ENCODE assay signal across 17 cellular contexts in the genomic region with DNA sequence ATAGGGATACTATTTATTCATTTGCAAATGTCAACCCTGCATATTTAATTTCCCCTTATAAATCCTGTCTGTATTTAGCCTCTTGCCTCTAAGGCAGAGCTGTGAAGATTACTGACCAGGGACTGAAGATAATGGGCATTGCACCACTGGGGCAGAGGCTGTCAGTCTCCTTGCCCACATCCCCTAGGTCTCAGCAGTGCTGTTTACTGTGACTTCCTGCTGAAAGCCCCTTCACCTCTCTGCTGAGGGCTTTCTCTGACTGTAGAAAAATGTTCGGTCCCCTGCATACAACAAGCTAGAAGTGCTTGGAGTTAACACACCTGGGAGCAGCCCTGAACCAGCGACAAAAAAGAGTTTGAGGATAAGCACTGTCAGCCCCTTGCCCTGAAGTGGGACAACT. TPM values are rescaled to one million over a fixed set of nuclear protein-coding genes. Genes with fewer than 3 reads are reported as not detected.
DNase-seq lines count a peak whose midpoint lies in the region; ATAC-seq and TF ChIP-seq lines count a peak whose summit lies in the region.
"Had no signal": no experiment of that assay in that cellular context is flagged by ENCODE, and none has a peak within 500 bp of the region (broad histone marks: within the 10 kb centered on the region; RNA-seq: fewer than 3 reads in every experiment).

No MANE protein-coding gene starts in this region.

- H3K36me3 Mint-ChIP-seq in natural killer cell treated with Interleukin-12 subunit alpha and Interleukin-12 subunit beta and Interleukin-15 and Interleukin-18, amount 100 ng/mL, for 72 hours = no peaks in the 10 kb centered on the region
- H3K36me3 Mint-ChIP-seq in activated CD8-positive, alpha-beta T cell treated with anti-CD3 and anti-CD28 coated beads for 36 hours (ENCODE audit: low read depth) = no peaks in the 10 kb centered on the region
- H3K36me3 Mint-ChIP-seq in activated T-helper 2 cell treated with anti-CD3 and anti-CD28 coated beads, Interferon-gamma antibody, Interleukin-2, Interleukin-4, amounts not matched to agents 10 μg/mL and 5 μg/mL and 100 μg/mL, durations not matched to agents 14 hours and 24 hours and 36 hours (ENCODE audit: low read depth) = no peaks in the 10 kb centered on the region
- H3K36me3 Mint-ChIP-seq: CD8-positive, alpha-beta memory T cell had no signal

- H3K27me3 ChIP-seq in DND-41 (ENCODE audit: insufficient read depth, low read length, poor library complexity) = peaks cover 3% of the 10 kb centered on the region
- H3K27me3 ChIP-seq in duodenal mucosa (ENCODE audit: control insufficient read depth in 1 of 2, insufficient read depth in 2 of 2, low read length in 2 of 2) = no peaks in the 10 kb centered on the region
- H3K27me3 ChIP-seq: BE2C had no signal

- no peak overlapping the region for H3K4me2 ChIP-seq in DND-41 (ENCODE audit: insufficient read depth, low read length)
- H3K4me2 ChIP-seq: A549 had no signal

- H3K4me3 ChIP-seq in DND-41 (ENCODE audit: low read depth in 1 of 2, low read length in 2 of 2) (no peak overlapping the region), duodenal mucosa (ENCODE audit: low read depth in 1 of 2, low read length in 2 of 2) (no peak overlapping the region)
- H3K4me3 ChIP-seq: A549 had no signal

- no peak for DNase-seq in DND-41
- DNase-seq in natural killer cell treated with Interleukin-12 subunit alpha and Interleukin-12 subunit beta and Interleukin-15 and Interleukin-18, amount 100 ng/mL, for 72 hours (ENCODE audit: low spot score) = no peak
- no peak for DNase-seq in activated CD8-positive, alpha-beta T cell treated with anti-CD3 and anti-CD28 coated beads for 36 hours
- no peak for DNase-seq in activated T-helper 2 cell treated with anti-CD3 and anti-CD28 coated beads, Interferon-gamma antibody, Interleukin-2, Interleukin-4, amounts not matched to agents 10 μg/mL and 5 μg/mL and 100 μg/mL, durations not matched to agents 14 hours and 24 hours and 36 hours (ENCODE audit: low spot score)
- DNase-seq: BE2C; Caco-2; CD8-positive, alpha-beta memory T cell; GF-D8; HCEC 1CT; HFFc6 had no signal

- H4K20me1 ChIP-seq in DND-41 (ENCODE audit: insufficient read depth, low read length) = no peaks in the 10 kb centered on the region

- H3K79me2 ChIP-seq in DND-41 (ENCODE audit: insufficient read depth, low read length) = no peaks in the 10 kb centered on the region

- ATAC-seq in DND-41 (ENCODE audit: insufficient read depth, low read depth) (peak; percentile 69), HG02870 (IDR thresholded peaks at IDR 0.05; ENCODE audit: unreplicated experiment) (no peak)
- peak; percentile 82 to 91 for ATAC-seq in natural killer cell treated with Interleukin-12 subunit alpha and Interleukin-12 subunit beta and Interleukin-15 and Interleukin-18, amount 100 ng/mL, for 72 hours
- ATAC-seq in activated CD8-positive, alpha-beta T cell treated with anti-CD3 and anti-CD28 coated beads for 36 hours = no peak
- ATAC-seq: A549 had no signal

- H3K4me1 ChIP-seq in DND-41 (ENCODE audit: insufficient read depth, low read length) (peaks cover 11% of the 10 kb centered on the region; the same call in 1 of the 2 replicates), duodenal mucosa (ENCODE audit: control insufficient read depth in 1 of 2, insufficient read depth in 2 of 2, low read length in 2 of 2) (peaks cover 54 to 66% of the 10 kb centered on the region in 2 donors)
- H3K4me1 ChIP-seq: A549, BE2C, Caco-2 had no signal

- H3K9ac ChIP-seq in DND-41 (ENCODE audit: low read depth, low read length) (no peak overlapping the region), duodenal mucosa (ENCODE audit: low read depth in 1 of 2, low read length in 2 of 2) (no peak overlapping the region)

- no peaks in the 10 kb centered on the region for H3K36me3 ChIP-seq in DND-41 (ENCODE audit: insufficient read depth, low read length)
- H3K36me3 ChIP-seq in duodenal mucosa (ENCODE audit: control insufficient read depth in 1 of 2, insufficient read depth in 2 of 2, low read length in 2 of 2) = no peaks in the 10 kb centered on the region
- H3K36me3 ChIP-seq: BE2C had no signal

- H2AFZ ChIP-seq in DND-41 (ENCODE audit: low read depth, low read length) = no peak overlapping the region

- POLR2A ChIA-PET in activated CD8-positive, alpha-beta T cell treated with anti-CD3 and anti-CD28 coated beads for 36 hours (lab: Charles Lee) = no interaction called here

- CTCF ChIA-PET in activated CD8-positive, alpha-beta T cell treated with anti-CD3 and anti-CD28 coated beads for 36 hours (lab: Charles Lee) = interaction anchor here (1.4 kb wide), 1 partner anchor 49 kb away, joined by 3 read pairs; no protein-coding TSS in a partner anchor

- H3K27ac Mint-ChIP-seq in natural killer cell treated with Interleukin-12 subunit alpha and Interleukin-12 subunit beta and Interleukin-15 and Interleukin-18, amount 100 ng/mL, for 72 hours = peak overlapping the region in 1 of 2 donors; percentile 20
- no peak overlapping the region for H3K27ac Mint-ChIP-seq in activated CD8-positive, alpha-beta T cell treated with anti-CD3 and anti-CD28 coated beads for 36 hours
- no peak overlapping the region for H3K27ac Mint-ChIP-seq in activated T-helper 2 cell treated with anti-CD3 and anti-CD28 coated beads, Interferon-gamma antibody, Interleukin-2, Interleukin-4, amounts not matched to agents 10 μg/mL and 5 μg/mL and 100 μg/mL, durations not matched to agents 14 hours and 24 hours and 36 hours
- H3K27ac Mint-ChIP-seq: CD8-positive, alpha-beta memory T cell; HFFc6 had no signal

- H3K9me3 Mint-ChIP-seq in natural killer cell treated with Interleukin-12 subunit alpha and Interleukin-12 subunit beta and Interleukin-15 and Interleukin-18, amount 100 ng/mL, for 72 hours = no peaks in the 10 kb centered on the region
- no peaks in the 10 kb centered on the region for H3K9me3 Mint-ChIP-seq in activated CD8-positive, alpha-beta T cell treated with anti-CD3 and anti-CD28 coated beads for 36 hours
- H3K9me3 Mint-ChIP-seq in activated T-helper 2 cell treated with anti-CD3 and anti-CD28 coated beads, Interferon-gamma antibody, Interleukin-2, Interleukin-4, amounts not matched to agents 10 μg/mL and 5 μg/mL and 100 μg/mL, durations not matched to agents 14 hours and 24 hours and 36 hours = no peaks in the 10 kb centered on the region
- H3K9me3 Mint-ChIP-seq: CD8-positive, alpha-beta memory T cell had no signal

- TF ChIP-seq CTCF in 22Rv1 (IDR thresholded peaks at IDR 0.05) (no peak), DND-41 (IDR thresholded peaks at IDR 0.05; ENCODE audit: borderline replicate concordance, extremely low read depth, low read length, poor library complexity, severe bottlenecking) (no peak)
- TF ChIP-seq CTCF in activated CD8-positive, alpha-beta T cell treated with anti-CD3 and anti-CD28 coated beads for 36 hours (IDR thresholded peaks at IDR 0.05) = no peak

- H3K4me1 Mint-ChIP-seq in natural killer cell treated with Interleukin-12 subunit alpha and Interleukin-12 subunit beta and Interleukin-15 and Interleukin-18, amount 100 ng/mL, for 72 hours (ENCODE audit: low read depth in 2 of 2) = peaks cover 34 to 39% of the 10 kb centered on the region in 2 donors
- H3K4me1 Mint-ChIP-seq in activated CD8-positive, alpha-beta T cell treated with anti-CD3 and anti-CD28 coated beads for 36 hours (ENCODE audit: low read depth) = no peaks in the 10 kb centered on the region
- no peaks in the 10 kb centered on the region for H3K4me1 Mint-ChIP-seq in activated T-helper 2 cell treated with anti-CD3 and anti-CD28 coated beads, Interferon-gamma antibody, Interleukin-2, Interleukin-4, amounts not matched to agents 10 μg/mL and 5 μg/mL and 100 μg/mL, durations not matched to agents 14 hours and 24 hours and 36 hours (ENCODE audit: low read depth)

- peaks cover 4 to 16% of the 10 kb centered on the region in 2 donors for H3K27me3 Mint-ChIP-seq in natural killer cell treated with Interleukin-12 subunit alpha and Interleukin-12 subunit beta and Interleukin-15 and Interleukin-18, amount 100 ng/mL, for 72 hours
- H3K27me3 Mint-ChIP-seq in activated CD8-positive, alpha-beta T cell treated with anti-CD3 and anti-CD28 coated beads for 36 hours = peaks cover 10% of the 10 kb centered on the region
- peaks cover 9% of the 10 kb centered on the region for H3K27me3 Mint-ChIP-seq in activated T-helper 2 cell treated with anti-CD3 and anti-CD28 coated beads, Interferon-gamma antibody, Interleukin-2, Interleukin-4, amounts not matched to agents 10 μg/mL and 5 μg/mL and 100 μg/mL, durations not matched to agents 14 hours and 24 hours and 36 hours (ENCODE audit: low read depth)

- no peak overlapping the region for H3K4me3 Mint-ChIP-seq in natural killer cell treated with Interleukin-12 subunit alpha and Interleukin-12 subunit beta and Interleukin-15 and Interleukin-18, amount 100 ng/mL, for 72 hours
- H3K4me3 Mint-ChIP-seq in activated CD8-positive, alpha-beta T cell treated with anti-CD3 and anti-CD28 coated beads for 36 hours = no peak overlapping the region
- no peak overlapping the region for H3K4me3 Mint-ChIP-seq in activated T-helper 2 cell treated with anti-CD3 and anti-CD28 coated beads, Interferon-gamma antibody, Interleukin-2, Interleukin-4, amounts not matched to agents 10 μg/mL and 5 μg/mL and 100 μg/mL, durations not matched to agents 14 hours and 24 hours and 36 hours (ENCODE audit: low read depth)
- H3K4me3 Mint-ChIP-seq: CD14-positive monocyte; CD8-positive, alpha-beta memory T cell; HFFc6 had no signal

- H3K9me3 ChIP-seq in DND-41 (ENCODE audit: insufficient read depth, low read length, severe bottlenecking) (no peaks in the 10 kb centered on the region), duodenal mucosa (ENCODE audit: control insufficient read depth in 1 of 2, low read length in 2 of 2) (no peaks in the 10 kb centered on the region)
- H3K9me3 ChIP-seq: A549, BE2C, Caco-2 had no signal

- intact Hi-C loops in activated CD8-positive, alpha-beta T cell treated with anti-CD3 and anti-CD28 coated beads for 36 hours (cut with micrococcal nuclease) = no loop called here
- intact Hi-C loops in activated T-helper 2 cell treated with anti-CD3 and anti-CD28 coated beads, Interferon-gamma antibody, Interleukin-2, Interleukin-4, amounts not matched to agents 10 μg/mL and 5 μg/mL and 100 μg/mL, durations not matched to agents 14 hours and 24 hours and 36 hours (cut with micrococcal nuclease) = no loop called here

- H3K27ac ChIP-seq in 22Rv1 (peak overlapping the region; percentile 62), DND-41 (ENCODE audit: low read length) (no peak overlapping the region), duodenal mucosa (ENCODE audit: low read depth, low read length) (peak overlapping the region; percentile 15)
- H3K27ac ChIP-seq: A549, HL-60 had no signal

RNA-seq across cellular contexts. Expression of gene SLC5A9, which starts 28.8 kb away (rescaled TPM):
- not detected for total RNA-seq in natural killer cell treated with Interleukin-12 subunit alpha and Interleukin-12 subunit beta and Interleukin-15 and Interleukin-18, amount 100 ng/mL, for 72 hours
- total RNA-seq in activated CD8-positive, alpha-beta T cell treated with anti-CD3 and anti-CD28 coated beads for 36 hours = not detected
- not detected in 2 replicates for total RNA-seq in activated T-helper 2 cell treated with anti-CD3 and anti-CD28 coated beads, Interferon-gamma antibody, Interleukin-2, Interleukin-4, amounts not matched to agents 10 μg/mL and 5 μg/mL and 100 μg/mL, durations not matched to agents 14 hours and 24 hours and 36 hours
- total RNA-seq: CD8-positive, alpha-beta memory T cell; H4; HFFc6 had no signal

Comparison
In these comparisons a context has a peak if more than half of its experiments do, and no peak if none do; other contexts are left out.
1. ATAC-seq: peak in DND-41 (single experiment) and natural killer cell treated with Interleukin-12 subunit alpha and Interleukin-12 subunit beta and Interleukin-15 and Interleukin-18, amount 100 ng/mL, for 72 hours (2 of 2); none in activated CD8-positive, alpha-beta T cell treated with anti-CD3 and anti-CD28 coated beads for 36 hours (single experiment) and HG02870 (single experiment).